In the genomic region with DNA sequence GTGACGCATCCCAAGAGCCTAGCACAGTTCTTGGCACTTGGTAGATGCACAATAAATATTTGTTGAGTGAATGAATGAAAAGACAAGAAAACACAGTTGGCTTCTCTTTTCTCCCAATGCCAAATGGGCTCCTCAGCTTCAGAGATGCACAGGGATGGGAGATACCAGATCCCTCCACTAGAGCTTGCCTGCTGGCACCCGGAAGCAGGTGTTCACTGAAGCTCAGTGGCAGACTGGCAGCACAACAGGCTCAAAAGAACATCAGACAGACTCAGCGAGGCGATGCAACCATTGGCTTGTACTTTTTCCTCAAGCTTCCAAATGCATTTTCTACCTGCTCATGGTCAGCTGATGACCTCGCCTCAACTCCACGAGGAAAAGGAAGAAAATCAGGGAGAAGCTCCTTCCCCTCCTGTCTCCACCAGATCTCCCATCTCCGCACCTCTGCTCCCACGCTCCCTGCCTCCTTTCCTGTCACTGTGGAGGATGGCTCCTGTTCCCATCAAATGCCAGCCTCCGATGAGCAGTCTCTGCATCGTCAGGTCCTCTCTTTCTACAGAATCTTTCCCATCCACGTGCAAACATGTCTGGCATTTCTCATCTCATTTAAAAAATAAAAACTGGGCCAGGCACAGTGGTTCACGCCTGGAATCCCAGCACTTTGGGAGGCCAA, we compare ENCODE assay signal across 13 cellular contexts. TPM values are rescaled to one million over a fixed set of nuclear protein-coding genes. Genes with fewer than 3 reads are reported as not detected.
DNase-seq lines count a peak whose midpoint lies in the region; ATAC-seq, FAIRE-seq and TF ChIP-seq lines count a peak whose summit lies in the region.
"Had no signal": no experiment of that assay in that cellular context is flagged by ENCODE, and none has a peak within 500 bp of the region (broad histone marks: within the 10 kb centered on the region; RNA-seq: fewer than 3 reads in every experiment).

No MANE protein-coding gene starts in this region.

- H3K27me3 Mint-ChIP-seq in mesothelial cell of epicardium (ENCODE audit: low read depth): no peaks in the 10 kb centered on the region

- peak in 1 of 2 experiments; percentile 15; a peak in 1 of 4 replicates for TF ChIP-seq RAD21 in H1 (IDR thresholded peaks at IDR 0.05 in 1 of 2, conservative IDR thresholded peaks at IDR 0.05 in 1 of 2; ENCODE audit: low read depth in 2 of 2, low read length in 2 of 2)

- no peak overlapping the region for H4K91ac ChIP-seq in H1 (replicated peaks; ENCODE audit: insufficient read length, low read length)

- no peak overlapping the region for H3K9ac ChIP-seq in H1 (replicated peaks in 1 of 4; ENCODE audit: extremely low read depth in 1 of 4, low read depth in 3 of 4, low read length in 3 of 4)

- H4K5ac ChIP-seq in H1 (ENCODE audit: insufficient read length, low read depth, low read length): no peak overlapping the region

- H3K9me3 ChIP-seq in A673 (ENCODE audit: low read depth, low read length, poor library complexity, severe bottlenecking) (no peaks in the 10 kb centered on the region), H1 (ENCODE audit: insufficient read depth in 2 of 2, low read depth in 1 of 2, low read length in 1 of 2) (no peaks in the 10 kb centered on the region), SJCRH30 (replicated peaks) (no peaks in the 10 kb centered on the region)
- H3K9me3 ChIP-seq: adrenal gland, Caco-2, tibial artery had no signal

- H3K4me2 ChIP-seq in H1 (ENCODE audit: insufficient read depth in 1 of 2, low read depth in 2 of 2, low read length in 2 of 2): no peak overlapping the region

- H3K4me3 ChIP-seq in A673 (ENCODE audit: low read depth, low read length, poor library complexity, severe bottlenecking) (no peak overlapping the region), GM12864 (ENCODE audit: low read depth, low read length) (no peak overlapping the region), H1 (ENCODE audit: extremely low read depth in 1 of 4, insufficient read depth in 2 of 4, low read depth in 3 of 4, low read length in 4 of 4) (no peak overlapping the region), SJCRH30 (no peak overlapping the region)
- H3K4me3 ChIP-seq: adrenal gland, tibial artery had no signal

- TF ChIP-seq CTCF in A673 (conservative IDR thresholded peaks at IDR 0.05; ENCODE audit: low read depth, low read length): peak; percentile 36; the same call in 1 of the 2 replicates
- peak; percentile 6 for TF ChIP-seq CTCF in GM12864 (IDR thresholded peaks at IDR 0.05; ENCODE audit: low read depth, low read length, missing control alignments)
- peak; percentile 33 to 60 (median 45) for TF ChIP-seq CTCF in H1 (IDR thresholded peaks at IDR 0.05; ENCODE audit: control extremely low read depth in 1 of 3, insufficient read depth in 1 of 3, low read depth in 1 of 3, low read length in 3 of 3)
- no peak for TF ChIP-seq CTCF in mesothelial cell of epicardium (IDR thresholded peaks at IDR 0.05; ENCODE audit: unreplicated experiment)

- H3K79me2 ChIP-seq in H1 (ENCODE audit: control insufficient read depth in 1 of 2, insufficient read depth in 2 of 2, low read length in 2 of 2): no peaks in the 10 kb centered on the region

- H2BK120ac ChIP-seq in H1 (replicated peaks; ENCODE audit: low read depth, low read length): no peak overlapping the region

- no TSS peak for BruUV-seq in A673 (replicated peaks; lab: Mats Ljungman, UMichigan)

- no peaks in the 10 kb centered on the region for H3K36me3 Mint-ChIP-seq in mesothelial cell of epicardium

- H3K27ac ChIP-seq in A673 (ENCODE audit: low read depth, low read length, poor library complexity, severe bottlenecking): no peak overlapping the region
- H3K27ac ChIP-seq in H1 (ENCODE audit: low read depth, low read length): no peak overlapping the region
- no peak overlapping the region for H3K27ac ChIP-seq in SJCRH30
- H3K27ac ChIP-seq: adrenal gland, tibial artery had no signal

- FAIRE-seq in H1 (lab: Jason Lieb, UNC): no peak
- FAIRE-seq: endothelial cell of umbilical vein, GM18507 had no signal

- H3K27me3 ChIP-seq in A673 (replicated peaks; ENCODE audit: insufficient read depth, low read depth, low read length, poor library complexity): no peaks in the 10 kb centered on the region
- no peaks in the 10 kb centered on the region for H3K27me3 ChIP-seq in H1 (replicated peaks in 1 of 4; ENCODE audit: control insufficient read depth in 3 of 4, extremely low read depth in 1 of 4, insufficient read depth in 3 of 4, low read length in 3 of 4)
- H3K27me3 ChIP-seq in SJCRH30: no peaks in the 10 kb centered on the region
- H3K27me3 ChIP-seq: adrenal gland, tibial artery had no signal

- H3K56ac ChIP-seq in H1 (replicated peaks; ENCODE audit: insufficient read length, low read depth, low read length): no peak overlapping the region

- no peak overlapping the region for H2BK5ac ChIP-seq in H1 (ENCODE audit: low read depth, low read length)

- no peaks in the 10 kb centered on the region for H4K20me1 ChIP-seq in H1 (replicated peaks in 1 of 2; ENCODE audit: control insufficient read depth in 1 of 2, insufficient read depth in 2 of 2, low read length in 2 of 2)

- H3K36me3 ChIP-seq in A673 (ENCODE audit: insufficient read depth, low read length, poor library complexity, severe bottlenecking) (no peaks in the 10 kb centered on the region), H1 (ENCODE audit: control insufficient read depth in 2 of 4, insufficient read depth in 4 of 4, low read length in 3 of 4) (no peaks in the 10 kb centered on the region), SJCRH30 (peaks cover 45% of the 10 kb centered on the region)
- H3K36me3 ChIP-seq: adrenal gland, tibial artery had no signal

- POLR2A ChIA-PET in A673 (lab: Charles Lee; ENCODE audit: low non-redundant PET) (interaction anchor here (0.7 kb wide), 1 partner anchor 42 kb away, joined by 8 read pairs; no protein-coding TSS in a partner anchor), H1 (lab: Charles Lee; ENCODE audit: partially characterized antibody) (interaction anchor here (0.9 to 2.0 kb wide), 3 partner anchors 19 to 24 kb away, joined by 3 to 6 read pairs (median 4); no protein-coding TSS in a partner anchor)

- no peaks in the 10 kb centered on the region for H3K23me2 ChIP-seq in H1 (ENCODE audit: low read depth, low read length)

- peak; percentile 50 for DNase-seq in A673 (ENCODE audit: low spot score)
- no peak for DNase-seq in GM12864 (ENCODE audit: low read depth)
- peak; percentile 66 for DNase-seq in NCI-H69 (lab: John Stamatoyannopoulos, UW)
- DNase-seq in H1 (ENCODE audit: low read depth in 1 of 2, low spot score in 2 of 2): no peak
- no peak for DNase-seq in SJCRH30
- DNase-seq in mesothelial cell of epicardium (ENCODE audit: low spot score in 2 of 2, unreplicated experiment in 2 of 2): no peak
- DNase-seq: adrenal gland, Caco-2, tibial artery had no signal

- no peak overlapping the region for H2AK5ac ChIP-seq in H1 (ENCODE audit: low read depth, low read length)

- no peak for TF ChIP-seq POLR2A in H1 (IDR thresholded peaks at IDR 0.05; ENCODE audit: control extremely low read depth in 1 of 2, low read depth in 2 of 2, low read length in 2 of 2)

- H3K23ac ChIP-seq in H1 (ENCODE audit: insufficient read length): no peak overlapping the region

- no peak overlapping the region for H2AFZ ChIP-seq in H1 (ENCODE audit: low read length)

- no peaks in the 10 kb centered on the region for H3K79me1 ChIP-seq in H1 (ENCODE audit: low read depth, low read length)

- no peak overlapping the region for H2BK15ac ChIP-seq in H1 (ENCODE audit: low read length)

- CTCF ChIA-PET in A673 (lab: Charles Lee) (no interaction called here), H1 (lab: Charles Lee; ENCODE audit: partially characterized antibody) (interaction anchor here (0.9 to 3.5 kb wide), 10 partner anchors 11 to 134 kb away, joined by 3 to 21 read pairs (median 4); no protein-coding TSS in a partner anchor)

- H2BK12ac ChIP-seq in H1 (ENCODE audit: low read depth, low read length): no peak overlapping the region

- H3K27ac Mint-ChIP-seq in mesothelial cell of epicardium: no peak overlapping the region

- H3K18ac ChIP-seq in H1 (ENCODE audit: extremely low read depth, low read length): no peak overlapping the region

- ATAC-seq in GM19397 (IDR thresholded peaks at IDR 0.05; ENCODE audit: unreplicated experiment): no peak
- ATAC-seq in GM18867 (IDR thresholded peaks at IDR 0.05; ENCODE audit: unreplicated experiment): no peak

- H3K4me3 Mint-ChIP-seq in mesothelial cell of epicardium: no peak overlapping the region

- no peaks in the 10 kb centered on the region for H3K4me1 Mint-ChIP-seq in mesothelial cell of epicardium

- no peak for TF ChIP-seq EP300 in H1 (IDR thresholded peaks at IDR 0.05; ENCODE audit: borderline replicate concordance in 1 of 2, low read depth in 2 of 2, low read length in 2 of 2)

- H3K4me1 ChIP-seq in A673 (ENCODE audit: insufficient read depth, low read length, poor library complexity, severe bottlenecking) (no peaks in the 10 kb centered on the region), H1 (replicated peaks in 1 of 4; ENCODE audit: control insufficient read depth in 3 of 4, insufficient read depth in 4 of 4, low read length in 3 of 4) (no peaks in the 10 kb centered on the region), SJCRH30 (no peaks in the 10 kb centered on the region; the same call in 1 of the 2 replicates)
- H3K4me1 ChIP-seq: adrenal gland, Caco-2, tibial artery had no signal

- H3K4ac ChIP-seq in H1 (replicated peaks; ENCODE audit: insufficient read length, low read depth, low read length): peak overlapping the region; percentile 95

- no peak overlapping the region; the same call in 1 of the 2 replicates for H4K8ac ChIP-seq in H1 (ENCODE audit: extremely low read depth, insufficient read depth, low read length)

- H2BK20ac ChIP-seq in H1 (ENCODE audit: low read length): no peak overlapping the region

- intact Hi-C loops in A673 (cut with micrococcal nuclease; ENCODE audit: unreplicated experiment): no loop called here

- WGBS in H1 (ENCODE audit: extremely low coverage in 1 of 2, insufficient coverage in 1 of 2, insufficient read length in 1 of 2, insufficient replicate concordance in 2 of 2, low coverage in 1 of 2, low lambda C conversion rate in 2 of 2, missing lambda C conversion rate in 1 of 2), 2 experiments: 85% methylated on average over 12 of the region's 12 CpGs; no CpG with 5 or more reads in 1 of the 2 experiments

- no peaks in the 10 kb centered on the region for H3K9me3 Mint-ChIP-seq in mesothelial cell of epicardium

- H3K14ac ChIP-seq in H1 (ENCODE audit: insufficient read length): no peak overlapping the region

RNA-seq across cellular contexts. Expression of gene RAPSN, which starts 5.8 kb away (rescaled TPM):
- 1.0 TPM in 2 replicates for total RNA-seq in A673 (2021)
- 0.34 TPM in 1 of 2 replicates, not detected in the other for total RNA-seq in H1 (2021; fragmentation: NEBNext Ultra II Directional; extraction: Animal tissue kit (Norgen Biotek cat#: 25700))
- 0.05 and 0.06 TPM in 2 replicates for polyA plus RNA-seq in H1 (2011; rRNA removed)
- 0.05 TPM for polyA plus RNA-seq in H1 (2011; cell fraction: cytosol; rRNA removed)
- polyA plus RNA-seq in H1 (2011; cell fraction: nucleus; rRNA removed): 0.54 TPM
- polyA plus RNA-seq in H1 (2012, experiment 1 of 2): 0.11 TPM in 1 of 4 replicates, not detected in the others
- not detected for polyA plus RNA-seq in H1 (2012, experiment 2 of 2)
- polyA plus RNA-seq in H1 (2013, experiment 1 of 2): 0.71 TPM
- polyA plus RNA-seq in H1 (2013, experiment 2 of 2): 0.29 TPM
- polyA minus RNA-seq in H1 (2011; rRNA and poly(A)+ RNA removed): not detected in 2 replicates
- polyA minus RNA-seq in H1 (2011; cell fraction: cytosol; rRNA and poly(A)+ RNA removed): not detected
- 0.60 TPM for polyA minus RNA-seq in H1 (2011; cell fraction: nucleus; rRNA and poly(A)+ RNA removed)
- total RNA-seq in SJCRH30 (2014; rRNA removed; shearing (Covaris generic)): 91.3 and 93.5 TPM in 2 replicates
- 0.27 to 0.31 TPM (median 0.31 TPM) in 3 replicates for total RNA-seq in mesothelial cell of epicardium

RNA-seq across cellular contexts. Expression of gene PSMC3, which starts 16.9 kb away (rescaled TPM):
- total RNA-seq in A673 (2021): 665 and 701 TPM in 2 replicates
- 159 and 160 TPM in 2 replicates for total RNA-seq in H1 (2021; fragmentation: NEBNext Ultra II Directional; extraction: Animal tissue kit (Norgen Biotek cat#: 25700))
- polyA plus RNA-seq in H1 (2011; rRNA removed): 105 and 114 TPM in 2 replicates
- polyA plus RNA-seq in H1 (2011; cell fraction: cytosol; rRNA removed): 201 TPM
- 110 TPM for polyA plus RNA-seq in H1 (2011; cell fraction: nucleus; rRNA removed)
- 209 to 226 TPM (median 211 TPM) in 4 replicates for polyA plus RNA-seq in H1 (2012, experiment 1 of 2)
- 124 TPM for polyA plus RNA-seq in H1 (2012, experiment 2 of 2)
- 82.6 TPM for polyA plus RNA-seq in H1 (2013, experiment 1 of 2)
- polyA plus RNA-seq in H1 (2013, experiment 2 of 2): 81.6 TPM
- polyA minus RNA-seq in H1 (2011; rRNA and poly(A)+ RNA removed): 94.5 and 111 TPM in 2 replicates
- polyA minus RNA-seq in H1 (2011; cell fraction: cytosol; rRNA and poly(A)+ RNA removed): 65.4 TPM
- polyA minus RNA-seq in H1 (2011; cell fraction: nucleus; rRNA and poly(A)+ RNA removed): 50.5 TPM
- total RNA-seq in SJCRH30 (2014; rRNA removed; shearing (Covaris generic)): 236 and 258 TPM in 2 replicates
- 88.9 to 97.2 TPM (median 91.7 TPM) in 3 replicates for total RNA-seq in mesothelial cell of epicardium

RNA-seq across cellular contexts. Expression of gene SLC39A13, which starts 34.8 kb away (rescaled TPM):
- total RNA-seq in A673 (2021): 53.3 and 64.2 TPM in 2 replicates
- total RNA-seq in H1 (2021; fragmentation: NEBNext Ultra II Directional; extraction: Animal tissue kit (Norgen Biotek cat#: 25700)): 20.9 and 23.2 TPM in 2 replicates
- 30.0 and 42.9 TPM in 2 replicates for polyA plus RNA-seq in H1 (2011; rRNA removed)
- 37.3 TPM for polyA plus RNA-seq in H1 (2011; cell fraction: cytosol; rRNA removed)
- polyA plus RNA-seq in H1 (2011; cell fraction: nucleus; rRNA removed): 134 TPM
- polyA plus RNA-seq in H1 (2012, experiment 1 of 2): 14.8 to 28.7 TPM (median 25.1 TPM) in 4 replicates
- polyA plus RNA-seq in H1 (2012, experiment 2 of 2): 18.9 TPM
- 19.5 TPM for polyA plus RNA-seq in H1 (2013, experiment 1 of 2)
- 19.1 TPM for polyA plus RNA-seq in H1 (2013, experiment 2 of 2)
- 8.9 and 9.6 TPM in 2 replicates for polyA minus RNA-seq in H1 (2011; rRNA and poly(A)+ RNA removed)
- polyA minus RNA-seq in H1 (2011; cell fraction: cytosol; rRNA and poly(A)+ RNA removed): 10.0 TPM
- 20.5 TPM for polyA minus RNA-seq in H1 (2011; cell fraction: nucleus; rRNA and poly(A)+ RNA removed)
- 17.3 and 24.4 TPM in 2 replicates for total RNA-seq in SJCRH30 (2014; rRNA removed; shearing (Covaris generic))
- 62.6 to 69.8 TPM (median 69.5 TPM) in 3 replicates for total RNA-seq in mesothelial cell of epicardium

Comparison
In these comparisons a context has a peak if more than half of its experiments do, and no peak if none do; other contexts are left out.
1. DNase-seq: peak in A673 (single experiment) and NCI-H69 (single experiment); none in GM12864 (single experiment), H1 (0 of 2), SJCRH30 (0 of 2) and mesothelial cell of epicardium (0 of 2).
2. RNA of gene RAPSN, which starts 5.8 kb away (total RNA-seq): 91.3 to 93.5 TPM in SJCRH30; 1.0 TPM in A673, 0.34 TPM in H1 and 0.27 to 0.31 TPM in mesothelial cell of epicardium; every median in the first group is over 10 times any median in the second.